9 cellular contexts compared by ENCODE assay signal in genomic region chrX:94058728-94059382, GRCh38.
DNase-seq lines count a peak whose midpoint lies in the region; ATAC-seq and TF ChIP-seq lines count a peak whose summit lies in the region.
"Had no signal": no experiment of that assay in that cellular context is flagged by ENCODE, and none has a peak within 500 bp of the region (broad histone marks: within the 10 kb centered on the region; RNA-seq: fewer than 3 reads in every experiment).

No MANE protein-coding gene starts in this region.

- no peak overlapping the region for H3K27ac Mint-ChIP-seq in activated CD8-positive, alpha-beta memory T cell treated with anti-CD3 and anti-CD28 coated beads, Interleukin-2, amount 10 ng/mL, durations not matched to agents 7 days and 5 days
- H3K27ac Mint-ChIP-seq in activated T-cell treated with anti-CD3 and anti-CD28 coated beads, Interleukin-2, amount 50 U/mL, for 24 hours, result no peak overlapping the region
- no peak overlapping the region for H3K27ac Mint-ChIP-seq in T-helper 2 cell treated with Interferon-gamma antibody and Interleukin-4, amounts not matched to agents 5 μg/mL and 100 μg/mL, for 36 hours
- H3K27ac Mint-ChIP-seq: T-helper 1 cell treated with Interleukin-12 subunit alpha and Interleukin-12 subunit beta and Interleukin-4 antibody, amounts not matched to agents 30 μg/mL and 1 μg/mL, for 36 hours had no signal

- H3K4me1 Mint-ChIP-seq in activated CD8-positive, alpha-beta memory T cell treated with anti-CD3 and anti-CD28 coated beads, Interleukin-2, amount 10 ng/mL, durations not matched to agents 7 days and 5 days, result no peaks in the 10 kb centered on the region
- H3K4me1 Mint-ChIP-seq in activated T-cell treated with anti-CD3 and anti-CD28 coated beads, Interleukin-2, amount 50 U/mL, for 24 hours (ENCODE audit: low read depth), result peaks cover 2% of the 10 kb centered on the region
- no peaks in the 10 kb centered on the region for H3K4me1 Mint-ChIP-seq in T-helper 2 cell treated with Interferon-gamma antibody and Interleukin-4, amounts not matched to agents 5 μg/mL and 100 μg/mL, for 36 hours (ENCODE audit: low read depth)

- no peaks in the 10 kb centered on the region for H3K36me3 Mint-ChIP-seq in activated CD8-positive, alpha-beta memory T cell treated with anti-CD3 and anti-CD28 coated beads, Interleukin-2, amount 10 ng/mL, durations not matched to agents 7 days and 5 days
- H3K36me3 Mint-ChIP-seq in activated T-cell treated with anti-CD3 and anti-CD28 coated beads, Interleukin-2, amount 50 U/mL, for 24 hours (ENCODE audit: low read depth), result no peaks in the 10 kb centered on the region
- H3K36me3 Mint-ChIP-seq in T-helper 2 cell treated with Interferon-gamma antibody and Interleukin-4, amounts not matched to agents 5 μg/mL and 100 μg/mL, for 36 hours (ENCODE audit: low read depth), result no peaks in the 10 kb centered on the region

- ATAC-seq in GM18868 (IDR thresholded peaks at IDR 0.05; ENCODE audit: unreplicated experiment), result peak; percentile 40
- ATAC-seq in activated CD8-positive, alpha-beta memory T cell treated with anti-CD3 and anti-CD28 coated beads, Interleukin-2, amount 10 ng/mL, durations not matched to agents 7 days and 5 days, result no peak

- CTCF ChIA-PET in activated CD8-positive, alpha-beta memory T cell treated with anti-CD3 and anti-CD28 coated beads, Interleukin-2, amount 10 ng/mL, durations not matched to agents 7 days and 5 days (lab: Charles Lee), result no interaction called here

- H3K4me3 Mint-ChIP-seq in activated CD8-positive, alpha-beta memory T cell treated with anti-CD3 and anti-CD28 coated beads, Interleukin-2, amount 10 ng/mL, durations not matched to agents 7 days and 5 days, result no peak overlapping the region
- H3K4me3 Mint-ChIP-seq in activated T-cell treated with anti-CD3 and anti-CD28 coated beads, Interleukin-2, amount 50 U/mL, for 24 hours, result no peak overlapping the region
- no peak overlapping the region for H3K4me3 Mint-ChIP-seq in T-helper 2 cell treated with Interferon-gamma antibody and Interleukin-4, amounts not matched to agents 5 μg/mL and 100 μg/mL, for 36 hours
- H3K4me3 Mint-ChIP-seq: T-helper 1 cell treated with Interleukin-12 subunit alpha and Interleukin-12 subunit beta and Interleukin-4 antibody, amounts not matched to agents 30 μg/mL and 1 μg/mL, for 36 hours had no signal

- peak overlapping the region; percentile 56 for H3K27ac ChIP-seq in 22Rv1

- H3K27me3 Mint-ChIP-seq in activated CD8-positive, alpha-beta memory T cell treated with anti-CD3 and anti-CD28 coated beads, Interleukin-2, amount 10 ng/mL, durations not matched to agents 7 days and 5 days, result no peaks in the 10 kb centered on the region
- peaks cover 18% of the 10 kb centered on the region for H3K27me3 Mint-ChIP-seq in activated T-cell treated with anti-CD3 and anti-CD28 coated beads, Interleukin-2, amount 50 U/mL, for 24 hours
- no peaks in the 10 kb centered on the region for H3K27me3 Mint-ChIP-seq in T-helper 2 cell treated with Interferon-gamma antibody and Interleukin-4, amounts not matched to agents 5 μg/mL and 100 μg/mL, for 36 hours (ENCODE audit: low read depth)

- H3K4me3 ChIP-seq in fibroblast of villous mesenchyme (ENCODE audit: low read depth, low read length), result no peak overlapping the region

- DNase-seq in RKO (ENCODE audit: low spot score) (peak; percentile 37), fibroblast of villous mesenchyme (ENCODE audit: low read depth) (no peak), SW 1271 (lab: John Stamatoyannopoulos, UW) (no peak)
- no peak for DNase-seq in activated CD8-positive, alpha-beta memory T cell treated with anti-CD3 and anti-CD28 coated beads, Interleukin-2, amount 10 ng/mL, durations not matched to agents 7 days and 5 days
- DNase-seq in activated T-cell treated with anti-CD3 and anti-CD28 coated beads, Interleukin-2, amount 50 U/mL, for 24 hours, result no peak
- DNase-seq in T-helper 2 cell treated with Interferon-gamma antibody and Interleukin-4, amounts not matched to agents 5 μg/mL and 100 μg/mL, for 36 hours (ENCODE audit: low spot score), result no peak

- H3K9me3 Mint-ChIP-seq in activated CD8-positive, alpha-beta memory T cell treated with anti-CD3 and anti-CD28 coated beads, Interleukin-2, amount 10 ng/mL, durations not matched to agents 7 days and 5 days (ENCODE audit: low read depth), result peaks cover 5% of the 10 kb centered on the region
- no peaks in the 10 kb centered on the region for H3K9me3 Mint-ChIP-seq in activated T-cell treated with anti-CD3 and anti-CD28 coated beads, Interleukin-2, amount 50 U/mL, for 24 hours
- H3K9me3 Mint-ChIP-seq in T-helper 2 cell treated with Interferon-gamma antibody and Interleukin-4, amounts not matched to agents 5 μg/mL and 100 μg/mL, for 36 hours, result no peaks in the 10 kb centered on the region
- H3K9me3 Mint-ChIP-seq: T-helper 1 cell treated with Interleukin-12 subunit alpha and Interleukin-12 subunit beta and Interleukin-4 antibody, amounts not matched to agents 30 μg/mL and 1 μg/mL, for 36 hours had no signal

- TF ChIP-seq CTCF in 22Rv1 (IDR thresholded peaks at IDR 0.05), result peak; percentile 73
- TF ChIP-seq CTCF in fibroblast of villous mesenchyme (IDR thresholded peaks at IDR 0.05; ENCODE audit: insufficient read depth, low read depth, low read length), result peak; percentile 31
